In genomic region chr1:35284852-35285251, GRCh38 we compare ENCODE assay signal across 26 cellular contexts.
"Had no signal": no experiment of that assay in that cellular context is flagged by ENCODE, and none has a peak within 500 bp of the region (broad histone marks: within the 10 kb centered on the region; RNA-seq: fewer than 3 reads in every experiment).

No MANE protein-coding gene starts in this region.

- H3K4me3 Mint-ChIP-seq: activated B cell treated with CpG ODN at 0.5 μM for 24 hours; activated CD4-positive, alpha-beta T cell treated with anti-CD3 and anti-CD28 coated beads, Interleukin-2, amount 10 ng/mL, durations not matched to agents 24 days and 14 days; activated CD8-positive, alpha-beta memory T cell treated with anti-CD3 and anti-CD28 coated beads, Interleukin-2, amount 10 ng/mL, durations not matched to agents 7 days and 5 days; activated naive CD4-positive, alpha-beta T cell treated with anti-CD3 and anti-CD28 coated beads for 36 hours; activated T-cell treated with anti-CD3 and anti-CD28 coated beads, Interleukin-2, amount 50 U/mL, for 24 hours had no signal

- H3K9me3 ChIP-seq: body of pancreas had no signal

- H3K9me3 Mint-ChIP-seq: activated T-helper 17 cell treated with anti-CD3 and anti-CD28 coated beads, Interleukin-2, amount 50 U/mL, for 72 hours had no signal

- H3K27me3 ChIP-seq: ascending aorta, body of pancreas, MG63 had no signal

- ATAC-seq: activated CD8-positive, alpha-beta memory T cell treated with anti-CD3 and anti-CD28 coated beads, Interleukin-2, amount 10 ng/mL, durations not matched to agents 7 days and 5 days; activated T-helper 17 cell treated with anti-CD3 and anti-CD28 coated beads, Interleukin-2, amount 50 U/mL, for 72 hours; body of pancreas had no signal

- H3K9ac ChIP-seq: KMS-11 had no signal

- H3K27ac ChIP-seq: ascending aorta, body of pancreas, KMS-11 had no signal

- H3K27ac Mint-ChIP-seq: activated B cell treated with CpG ODN at 0.5 μM for 24 hours; activated CD4-positive, alpha-beta T cell treated with anti-CD3 and anti-CD28 coated beads, Interleukin-2, amount 10 ng/mL, durations not matched to agents 24 days and 14 days; activated CD8-positive, alpha-beta memory T cell treated with anti-CD3 and anti-CD28 coated beads, Interleukin-2, amount 10 ng/mL, durations not matched to agents 7 days and 5 days; activated naive CD4-positive, alpha-beta T cell treated with anti-CD3 and anti-CD28 coated beads for 36 hours; activated T-cell treated with anti-CD3 and anti-CD28 coated beads, Interleukin-2, amount 50 U/mL, for 24 hours had no signal

- H3K4me2 ChIP-seq: KMS-11 had no signal

- H3K27me3 Mint-ChIP-seq: activated B cell treated with CpG ODN at 0.5 μM for 24 hours; activated CD4-positive, alpha-beta T cell treated with anti-CD3 and anti-CD28 coated beads, Interleukin-2, amount 10 ng/mL, durations not matched to agents 24 days and 14 days; activated CD8-positive, alpha-beta memory T cell treated with anti-CD3 and anti-CD28 coated beads, Interleukin-2, amount 10 ng/mL, durations not matched to agents 7 days and 5 days; activated T-cell treated with anti-CD3 and anti-CD28 coated beads, Interleukin-2, amount 50 U/mL, for 24 hours; activated T-helper 17 cell treated with anti-CD3 and anti-CD28 coated beads, Interleukin-2, amount 50 U/mL, for 72 hours had no signal

- H3K4me3 ChIP-seq: ascending aorta, body of pancreas, MG63 had no signal

- DNase-seq: activated B cell treated with CpG ODN at 0.5 μM for 24 hours; activated CD4-positive, alpha-beta T cell treated with anti-CD3 and anti-CD28 coated beads for 1 hour; activated CD4-positive, alpha-beta T cell treated with anti-CD3 and anti-CD28 coated beads, Interleukin-2, amount 10 ng/mL, durations not matched to agents 24 days and 14 days; activated CD4-positive, alpha-beta T cell treated with anti-CD3 and anti-CD28 coated beads, Interleukin-2, amount 50 U/mL, for 48 hours; activated CD8-positive, alpha-beta memory T cell treated with anti-CD3 and anti-CD28 coated beads, Interleukin-2, amount 10 ng/mL, durations not matched to agents 7 days and 5 days; activated gamma-delta T cell; activated naive CD4-positive, alpha-beta T cell treated with anti-CD3 and anti-CD28 coated beads for 36 hours; activated T-cell treated with anti-CD3 and anti-CD28 coated beads, Interleukin-2, amount 50 U/mL, for 24 hours; amniotic stem cell; body of pancreas; central memory CD4-positive, alpha-beta T cell; MG63; MV-4-11; NCI-H1092 treated with DMSO at 0.1 percent for 48 hours; NCI-H1417 treated with DMSO at 0.1 percent for 48 hours; NCI-H1694; NCI-H2029; NCI-H345; NCI-H510A; NCI-H526 treated with DMSO at 0.1 percent for 48 hours; NCI-H82; SIG-M5 had no signal

- FAIRE-seq: bronchial epithelial cell had no signal
